In the genomic region with DNA sequence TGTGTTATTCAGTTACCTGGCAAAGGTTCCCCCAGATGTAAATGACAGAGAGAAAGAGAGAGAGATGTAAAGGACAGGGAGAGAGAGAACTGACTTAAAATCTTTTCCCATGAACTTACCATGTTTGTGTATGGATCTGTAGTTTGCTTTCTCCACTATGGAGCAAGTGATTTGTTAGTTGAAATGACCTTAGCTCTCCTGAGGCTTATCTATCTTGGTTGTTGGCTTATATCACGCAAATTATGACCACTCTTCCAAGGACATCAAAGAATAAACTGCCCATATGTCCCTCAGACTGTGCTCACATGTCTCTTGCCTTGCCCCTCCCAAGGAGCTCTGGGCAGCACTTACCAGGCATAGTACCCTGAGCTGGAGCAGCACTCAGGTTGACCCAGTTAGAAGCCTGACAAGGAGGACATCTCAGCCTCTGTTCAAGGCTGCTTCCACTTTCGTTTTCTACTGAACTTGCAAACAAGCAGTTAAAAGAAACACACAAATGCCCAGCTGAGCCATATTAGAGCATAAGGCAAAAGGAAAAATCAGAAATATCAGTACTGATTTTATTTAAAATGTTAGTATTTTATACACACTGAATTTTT, we compare ENCODE assay signal across 8 cellular contexts.
DNase-seq lines count a peak whose midpoint lies in the region; ATAC-seq and TF ChIP-seq lines count a peak whose summit lies in the region.

No MANE protein-coding gene starts in this region.

- no peaks in the 10 kb centered on the region for H3K79me2 ChIP-seq in fibroblast of lung (ENCODE audit: control insufficient read depth, insufficient read depth, low read length)

- H3K9ac ChIP-seq in fibroblast of lung (ENCODE audit: insufficient read depth, low read length) = no peak overlapping the region

- ATAC-seq in GM18499 (IDR thresholded peaks at IDR 0.05; ENCODE audit: insufficient read depth, unreplicated experiment) = peak; percentile 77
- peak; percentile 88 for ATAC-seq in GM21717 (IDR thresholded peaks at IDR 0.05; ENCODE audit: unreplicated experiment)

- peak overlapping the region; percentile 38 for H3K4me2 ChIP-seq in fibroblast of lung (ENCODE audit: extremely low read depth, insufficient read depth, low read length)

- peak; percentile 67 for DNase-seq in M059J (ENCODE audit: low read depth)
- DNase-seq in fibroblast of lung (ENCODE audit: low read depth in 2 of 2) = peak; percentile 4 to 41
- DNase-seq in SIG-M5 treated with dmso at 0.1 percent for 504 hours (lab: John Stamatoyannopoulos, UW; ENCODE audit: unreplicated experiment) = no peak
- DNase-seq in midbrain (lab: John Stamatoyannopoulos, UW) = no peak
- no peak for DNase-seq in effector CD4-positive, alpha-beta T cell
- no peak for DNase-seq in D341Med (ENCODE audit: low spot score)

- no peaks in the 10 kb centered on the region for H4K20me1 ChIP-seq in fibroblast of lung (ENCODE audit: control insufficient read depth, extremely low read depth, insufficient read depth, low read length)

- H2AFZ ChIP-seq in fibroblast of lung (ENCODE audit: low read length) = peak overlapping the region; percentile 48

- H3K27ac ChIP-seq in fibroblast of lung (ENCODE audit: insufficient read depth, low read length) = no peak overlapping the region

- H3K4me3 ChIP-seq in fibroblast of lung (replicated peaks in 1 of 4; ENCODE audit: control extremely low read depth in 1 of 4, insufficient read depth in 1 of 4, low read depth in 3 of 4, low read length in 4 of 4) = peak overlapping the region in 3 of 4 experiments; percentile 3 to 25 (median 10)

- H3K27me3 ChIP-seq in fibroblast of lung (ENCODE audit: control insufficient read depth, insufficient read depth, low read length) = no peaks in the 10 kb centered on the region

- H3K4me1 ChIP-seq in fibroblast of lung (ENCODE audit: control insufficient read depth, extremely low read depth, insufficient read depth, low read length) = no peaks in the 10 kb centered on the region

- no peaks in the 10 kb centered on the region for H3K9me3 ChIP-seq in fibroblast of lung (ENCODE audit: control insufficient read depth, insufficient read depth, low read depth, low read length)

- H3K36me3 ChIP-seq in fibroblast of lung (ENCODE audit: control insufficient read depth, insufficient read depth, low read length) = no peaks in the 10 kb centered on the region

- TF ChIP-seq CTCF in fibroblast of lung (conservative IDR thresholded peaks at IDR 0.05 in 1 of 2, IDR thresholded peaks at IDR 0.05 in 1 of 2; ENCODE audit: low read depth in 1 of 2, low read length in 2 of 2) = no peak

Comparison
In these comparisons a context has a peak if more than half of its experiments do, and no peak if none do; other contexts are left out.
1. DNase-seq: peak in M059J (single experiment) and fibroblast of lung (2 of 2); none in SIG-M5 treated with dmso at 0.1 percent for 504 hours (single experiment), midbrain (single experiment), effector CD4-positive, alpha-beta T cell (single experiment) and D341Med (single experiment).